In genomic region chr13:44435142-44435982, GRCh38 we compare ENCODE assay signal across 8 cellular contexts.
DNase-seq lines count a peak whose midpoint lies in the region; ATAC-seq and TF ChIP-seq lines count a peak whose summit lies in the region.

No MANE protein-coding gene starts in this region.

- H3K27ac Mint-ChIP-seq in H9 = peak overlapping the region; percentile 99
- H3K27ac Mint-ChIP-seq in activated naive CD4-positive, alpha-beta T cell treated with anti-CD3 and anti-CD28 coated beads, Interleukin-2, amount 10 ng/mL, durations not matched to agents 7 days and 5 days = no peak overlapping the region

- H3K9me2 ChIP-seq in neural cell (ENCODE audit: insufficient read depth, low read length) = no peaks in the 10 kb centered on the region

- no peaks in the 10 kb centered on the region for H3K27me3 ChIP-seq in H9 (ENCODE audit: insufficient read depth, low read length)
- no peaks in the 10 kb centered on the region for H3K27me3 ChIP-seq in neural cell (ENCODE audit: insufficient read depth, low read depth, low read length)

- H3K79me2 ChIP-seq in H9 (ENCODE audit: insufficient read depth, low read length) (no peaks in the 10 kb centered on the region), neural cell (replicated peaks; ENCODE audit: insufficient read depth, low read length) (peaks cover 47% of the 10 kb centered on the region)

- peak; percentile 88 for ATAC-seq in stimulated activated naive CD8-positive, alpha-beta T cell treated with anti-CD3 and anti-CD28 coated beads, Interleukin-15, Interleukin-2, amounts not matched to agents 100 U/mL and 50 U/mL, for 24 hours

- H3K18ac ChIP-seq in H9 (ENCODE audit: insufficient read length, low read depth, low read length) = peak overlapping the region; percentile 98

- H3K4me2 ChIP-seq in H9 (ENCODE audit: insufficient read depth, insufficient read length, low read length) = peak overlapping the region; percentile 87
- H3K4me2 ChIP-seq in neural cell (ENCODE audit: low read length) = peak overlapping the region; percentile 98

- CTCF ChIA-PET in activated naive CD4-positive, alpha-beta T cell treated with anti-CD3 and anti-CD28 coated beads, Interleukin-2, amount 10 ng/mL, durations not matched to agents 7 days and 5 days (lab: Charles Lee) = interaction anchor here (1.2 to 2.4 kb wide), 3 partner anchors 244 to 527 kb away, joined by 4 to 17 read pairs (median 9); no protein-coding TSS in a partner anchor

- H3K4me3 ChIP-seq in SK-N-MC (peak overlapping the region; percentile 95), neural cell (ENCODE audit: low read length) (peak overlapping the region; percentile 74)

- peak; percentile 34 for TF ChIP-seq RAD21 in neural cell (conservative IDR thresholded peaks at IDR 0.05)

- H3K23me2 ChIP-seq in H9 (ENCODE audit: insufficient read length, low read depth, low read length, poor library complexity, severe bottlenecking) = peaks cover 7% of the 10 kb centered on the region

- peak overlapping the region; percentile 58 for H4K5ac ChIP-seq in H9 (ENCODE audit: insufficient read length, low read depth, low read length)

- peaks cover 6% of the 10 kb centered on the region for H3K79me1 ChIP-seq in H9 (ENCODE audit: insufficient read depth, low read depth, low read length, poor library complexity, severe bottlenecking)

- H3K36me3 ChIP-seq in SK-N-MC (ENCODE audit: insufficient read depth, low read length) (peaks cover 18% of the 10 kb centered on the region), neural cell (ENCODE audit: insufficient read depth, low read length) (peaks cover 5% of the 10 kb centered on the region)

- H3K9me3 Mint-ChIP-seq in H9 = no peaks in the 10 kb centered on the region
- H3K9me3 Mint-ChIP-seq in activated naive CD4-positive, alpha-beta T cell treated with anti-CD3 and anti-CD28 coated beads, Interleukin-2, amount 10 ng/mL, durations not matched to agents 7 days and 5 days = no peaks in the 10 kb centered on the region

- H3K4me1 Mint-ChIP-seq in H9 = peaks cover 26 to 35% of the 10 kb centered on the region in 2 experiments
- peaks cover 21% of the 10 kb centered on the region for H3K4me1 Mint-ChIP-seq in activated naive CD4-positive, alpha-beta T cell treated with anti-CD3 and anti-CD28 coated beads, Interleukin-2, amount 10 ng/mL, durations not matched to agents 7 days and 5 days

- no peaks in the 10 kb centered on the region for H4K20me1 ChIP-seq in H9 (ENCODE audit: control insufficient read depth, insufficient read depth, insufficient read length)
- peaks cover 18% of the 10 kb centered on the region for H4K20me1 ChIP-seq in neural cell (ENCODE audit: insufficient read depth)

- no peak overlapping the region for H2BK15ac ChIP-seq in H9 (ENCODE audit: low read depth, low read length)

- peak overlapping the region; percentile 96; the same call in 1 of the 2 replicates for H3K14ac ChIP-seq in H9 (ENCODE audit: insufficient read depth, low read length)

- peak overlapping the region; percentile 50 for H3K56ac ChIP-seq in H9 (ENCODE audit: insufficient read length, low read depth, low read length)

- TF ChIP-seq EP300 in neural cell (conservative IDR thresholded peaks at IDR 0.05; ENCODE audit: poor library complexity, severe bottlenecking) = peak; percentile 94

- peak overlapping the region; percentile 98 for H2BK120ac ChIP-seq in H9 (ENCODE audit: low read depth, low read length, poor library complexity, severe bottlenecking)

- H3K9me3 ChIP-seq in H9 (ENCODE audit: control insufficient read depth, low read depth, low read length) = no peaks in the 10 kb centered on the region
- no peaks in the 10 kb centered on the region for H3K9me3 ChIP-seq in SK-N-MC (ENCODE audit: low read depth, low read length)
- H3K9me3 ChIP-seq in neural cell (ENCODE audit: low read length) = no peaks in the 10 kb centered on the region

- peak overlapping the region; percentile 13 for H2BK20ac ChIP-seq in H9 (ENCODE audit: low read depth, low read length, poor library complexity, severe bottlenecking)

- no peaks in the 10 kb centered on the region; the same call in 1 of the 2 replicates for H3K27me3 Mint-ChIP-seq in H9 (ENCODE audit: low read depth)
- peaks cover 42% of the 10 kb centered on the region for H3K27me3 Mint-ChIP-seq in activated naive CD4-positive, alpha-beta T cell treated with anti-CD3 and anti-CD28 coated beads, Interleukin-2, amount 10 ng/mL, durations not matched to agents 7 days and 5 days

- H2BK5ac ChIP-seq in H9 (ENCODE audit: insufficient read length, low read length) = peak overlapping the region; percentile 70

- H3K4me1 ChIP-seq in H9 (ENCODE audit: insufficient read depth, low read length) = no peaks in the 10 kb centered on the region

- peak overlapping the region; percentile 77 for H3K23ac ChIP-seq in H9 (ENCODE audit: insufficient read length, low read depth, low read length)

- H3T11ph ChIP-seq in H9 (ENCODE audit: low read length) = peak overlapping the region; percentile 67

- H2AK5ac ChIP-seq in H9 (ENCODE audit: insufficient read length, low read length) = no peak overlapping the region

- H3K36me3 Mint-ChIP-seq in H9 (ENCODE audit: insufficient read depth in 1 of 3, low read depth in 3 of 3) = peaks cover 27 to 34% (median 27%) of the 10 kb centered on the region in 3 experiments; a peak in 6 of 7 replicates
- H3K36me3 Mint-ChIP-seq in activated naive CD4-positive, alpha-beta T cell treated with anti-CD3 and anti-CD28 coated beads, Interleukin-2, amount 10 ng/mL, durations not matched to agents 7 days and 5 days = peaks cover 6% of the 10 kb centered on the region

- DNase-seq in DMS153 (lab: John Stamatoyannopoulos, UW) = peak; percentile 98
- DNase-seq in H9 = peak; percentile 98
- peak; percentile 97 for DNase-seq in NCI-H1092 (lab: John Stamatoyannopoulos, UW)
- peak; percentile 98 for DNase-seq in SK-N-MC (ENCODE audit: low read depth, low spot score)
- DNase-seq in activated naive CD4-positive, alpha-beta T cell treated with anti-CD3 and anti-CD28 coated beads, Interleukin-2, amount 10 ng/mL, durations not matched to agents 7 days and 5 days = peak; percentile 93
- peak; percentile 88 for DNase-seq in foreskin melanocyte
- DNase-seq in stimulated activated naive CD8-positive, alpha-beta T cell treated with anti-CD3 and anti-CD28 coated beads, Interleukin-15, Interleukin-2, amounts not matched to agents 100 U/mL and 50 U/mL, for 24 hours = peak; percentile 90

- H3K27ac ChIP-seq in H9 (ENCODE audit: insufficient read length, low read depth, low read length) (peak overlapping the region; percentile 75), SK-N-MC (peak overlapping the region; percentile 93), neural cell (ENCODE audit: low read length) (peak overlapping the region; percentile 99)

- H4K91ac ChIP-seq in H9 (ENCODE audit: insufficient read length, low read depth, low read length) = peak overlapping the region; percentile 60

- H2AFZ ChIP-seq in H9 (ENCODE audit: low read length) = no peak overlapping the region
- H2AFZ ChIP-seq in neural cell (ENCODE audit: low read depth, low read length) = no peak overlapping the region

- H3F3A ChIP-seq in neural cell (ENCODE audit: insufficient read depth, low read length, poor library complexity, severe bottlenecking) = peaks cover 7% of the 10 kb centered on the region

- H3K4me3 Mint-ChIP-seq in H9 = peak overlapping the region; percentile 86 to 97
- peak overlapping the region; percentile 78 for H3K4me3 Mint-ChIP-seq in activated naive CD4-positive, alpha-beta T cell treated with anti-CD3 and anti-CD28 coated beads, Interleukin-2, amount 10 ng/mL, durations not matched to agents 7 days and 5 days

- H3K4ac ChIP-seq in H9 (ENCODE audit: low read depth, low read length) = peak overlapping the region; percentile 81; the same call in 1 of the 2 replicates

- no peak overlapping the region for H4K8ac ChIP-seq in H9 (replicated peaks; ENCODE audit: insufficient read length, low read depth, low read length)

- H2BK12ac ChIP-seq in H9 (ENCODE audit: insufficient read length, low read depth, low read length) = peak overlapping the region; percentile 94

- no CpG with 5 or more reads among the region's 54 CpGs for WGBS in H9 (ENCODE audit: extremely low coverage, insufficient read length, low lambda C conversion rate)

- TF ChIP-seq CTCF in H9 (conservative IDR thresholded peaks at IDR 0.05) = no peak
- no peak for TF ChIP-seq CTCF in neural cell (IDR thresholded peaks at IDR 0.05; ENCODE audit: poor library complexity, severe bottlenecking)

- H3K9ac ChIP-seq in H9 (ENCODE audit: extremely low read depth, insufficient read length, low read length) = peak overlapping the region; percentile 97
- H3K9ac ChIP-seq in SK-N-MC (ENCODE audit: insufficient read length) = peak overlapping the region; percentile 99
- peak overlapping the region; percentile 98 for H3K9ac ChIP-seq in neural cell (ENCODE audit: low read length)

TF ChIP-seq in neural cell, 6 proteins besides CTCF, POLR2A, EP300 and RAD21 (continues in another document):
- peak; percentile 90 for TF ChIP-seq TAF1 (IDR thresholded peaks at IDR 0.05; ENCODE audit: low read depth)
- TF ChIP-seq, protein P1, sequence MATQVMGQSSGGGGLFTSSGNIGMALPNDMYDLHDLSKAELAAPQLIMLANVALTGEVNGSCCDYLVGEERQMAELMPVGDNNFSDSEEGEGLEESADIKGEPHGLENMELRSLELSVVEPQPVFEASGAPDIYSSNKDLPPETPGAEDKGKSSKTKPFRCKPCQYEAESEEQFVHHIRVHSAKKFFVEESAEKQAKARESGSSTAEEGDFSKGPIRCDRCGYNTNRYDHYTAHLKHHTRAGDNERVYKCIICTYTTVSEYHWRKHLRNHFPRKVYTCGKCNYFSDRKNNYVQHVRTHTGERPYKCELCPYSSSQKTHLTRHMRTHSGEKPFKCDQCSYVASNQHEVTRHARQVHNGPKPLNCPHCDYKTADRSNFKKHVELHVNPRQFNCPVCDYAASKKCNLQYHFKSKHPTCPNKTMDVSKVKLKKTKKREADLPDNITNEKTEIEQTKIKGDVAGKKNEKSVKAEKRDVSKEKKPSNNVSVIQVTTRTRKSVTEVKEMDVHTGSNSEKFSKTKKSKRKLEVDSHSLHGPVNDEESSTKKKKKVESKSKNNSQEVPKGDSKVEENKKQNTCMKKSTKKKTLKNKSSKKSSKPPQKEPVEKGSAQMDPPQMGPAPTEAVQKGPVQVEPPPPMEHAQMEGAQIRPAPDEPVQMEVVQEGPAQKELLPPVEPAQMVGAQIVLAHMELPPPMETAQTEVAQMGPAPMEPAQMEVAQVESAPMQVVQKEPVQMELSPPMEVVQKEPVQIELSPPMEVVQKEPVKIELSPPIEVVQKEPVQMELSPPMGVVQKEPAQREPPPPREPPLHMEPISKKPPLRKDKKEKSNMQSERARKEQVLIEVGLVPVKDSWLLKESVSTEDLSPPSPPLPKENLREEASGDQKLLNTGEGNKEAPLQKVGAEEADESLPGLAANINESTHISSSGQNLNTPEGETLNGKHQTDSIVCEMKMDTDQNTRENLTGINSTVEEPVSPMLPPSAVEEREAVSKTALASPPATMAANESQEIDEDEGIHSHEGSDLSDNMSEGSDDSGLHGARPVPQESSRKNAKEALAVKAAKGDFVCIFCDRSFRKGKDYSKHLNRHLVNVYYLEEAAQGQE (IDR thresholded peaks at IDR 0.05; ENCODE audit: borderline replicate concordance) = peak; percentile 91
- TF ChIP-seq POLR2AphosphoS5 (IDR thresholded peaks at IDR 0.05) = peak; percentile 76
- TF ChIP-seq MXI1 (conservative IDR thresholded peaks at IDR 0.05; ENCODE audit: poor library complexity, severe bottlenecking) = peak; percentile 64
- TF ChIP-seq SMC3 (conservative IDR thresholded peaks at IDR 0.05; ENCODE audit: poor library complexity) = peak; percentile 23

Comparison
In these comparisons a context has a peak if more than half of its experiments do, and no peak if none do; other contexts are left out.
1. Peak in every context shown above with its lines: DNase-seq, ATAC-seq, H3K4me3 ChIP-seq and H3K27ac ChIP-seq.